1 cellular context compared by ENCODE assay signal in the genomic region with DNA sequence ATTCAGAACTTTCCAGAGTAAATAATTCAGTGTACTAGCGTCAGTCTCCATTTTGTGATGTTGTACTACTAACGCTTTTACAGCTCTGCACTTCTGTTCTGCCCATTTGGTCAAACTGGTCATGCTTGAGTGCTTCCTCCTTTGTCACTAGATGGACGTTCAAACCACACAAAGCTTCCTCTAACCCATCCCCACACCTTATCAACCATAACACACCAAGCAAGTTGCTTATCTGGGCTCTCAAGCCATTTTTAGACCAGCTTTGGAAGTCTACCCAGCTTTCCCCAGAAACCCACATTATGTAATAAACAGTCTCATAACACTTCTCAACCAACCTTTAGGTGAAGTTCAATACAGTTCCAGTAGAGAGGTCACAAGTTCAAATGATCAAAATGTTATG.
TF ChIP-seq lines count a peak whose summit lies in the region.

No MANE protein-coding gene starts in this region.

TF ChIP-seq in K562, 482 proteins besides CTCF, POLR2A, EP300 and RAD21 (continued from another document and continues in another):
- TF ChIP-seq, protein P1, sequence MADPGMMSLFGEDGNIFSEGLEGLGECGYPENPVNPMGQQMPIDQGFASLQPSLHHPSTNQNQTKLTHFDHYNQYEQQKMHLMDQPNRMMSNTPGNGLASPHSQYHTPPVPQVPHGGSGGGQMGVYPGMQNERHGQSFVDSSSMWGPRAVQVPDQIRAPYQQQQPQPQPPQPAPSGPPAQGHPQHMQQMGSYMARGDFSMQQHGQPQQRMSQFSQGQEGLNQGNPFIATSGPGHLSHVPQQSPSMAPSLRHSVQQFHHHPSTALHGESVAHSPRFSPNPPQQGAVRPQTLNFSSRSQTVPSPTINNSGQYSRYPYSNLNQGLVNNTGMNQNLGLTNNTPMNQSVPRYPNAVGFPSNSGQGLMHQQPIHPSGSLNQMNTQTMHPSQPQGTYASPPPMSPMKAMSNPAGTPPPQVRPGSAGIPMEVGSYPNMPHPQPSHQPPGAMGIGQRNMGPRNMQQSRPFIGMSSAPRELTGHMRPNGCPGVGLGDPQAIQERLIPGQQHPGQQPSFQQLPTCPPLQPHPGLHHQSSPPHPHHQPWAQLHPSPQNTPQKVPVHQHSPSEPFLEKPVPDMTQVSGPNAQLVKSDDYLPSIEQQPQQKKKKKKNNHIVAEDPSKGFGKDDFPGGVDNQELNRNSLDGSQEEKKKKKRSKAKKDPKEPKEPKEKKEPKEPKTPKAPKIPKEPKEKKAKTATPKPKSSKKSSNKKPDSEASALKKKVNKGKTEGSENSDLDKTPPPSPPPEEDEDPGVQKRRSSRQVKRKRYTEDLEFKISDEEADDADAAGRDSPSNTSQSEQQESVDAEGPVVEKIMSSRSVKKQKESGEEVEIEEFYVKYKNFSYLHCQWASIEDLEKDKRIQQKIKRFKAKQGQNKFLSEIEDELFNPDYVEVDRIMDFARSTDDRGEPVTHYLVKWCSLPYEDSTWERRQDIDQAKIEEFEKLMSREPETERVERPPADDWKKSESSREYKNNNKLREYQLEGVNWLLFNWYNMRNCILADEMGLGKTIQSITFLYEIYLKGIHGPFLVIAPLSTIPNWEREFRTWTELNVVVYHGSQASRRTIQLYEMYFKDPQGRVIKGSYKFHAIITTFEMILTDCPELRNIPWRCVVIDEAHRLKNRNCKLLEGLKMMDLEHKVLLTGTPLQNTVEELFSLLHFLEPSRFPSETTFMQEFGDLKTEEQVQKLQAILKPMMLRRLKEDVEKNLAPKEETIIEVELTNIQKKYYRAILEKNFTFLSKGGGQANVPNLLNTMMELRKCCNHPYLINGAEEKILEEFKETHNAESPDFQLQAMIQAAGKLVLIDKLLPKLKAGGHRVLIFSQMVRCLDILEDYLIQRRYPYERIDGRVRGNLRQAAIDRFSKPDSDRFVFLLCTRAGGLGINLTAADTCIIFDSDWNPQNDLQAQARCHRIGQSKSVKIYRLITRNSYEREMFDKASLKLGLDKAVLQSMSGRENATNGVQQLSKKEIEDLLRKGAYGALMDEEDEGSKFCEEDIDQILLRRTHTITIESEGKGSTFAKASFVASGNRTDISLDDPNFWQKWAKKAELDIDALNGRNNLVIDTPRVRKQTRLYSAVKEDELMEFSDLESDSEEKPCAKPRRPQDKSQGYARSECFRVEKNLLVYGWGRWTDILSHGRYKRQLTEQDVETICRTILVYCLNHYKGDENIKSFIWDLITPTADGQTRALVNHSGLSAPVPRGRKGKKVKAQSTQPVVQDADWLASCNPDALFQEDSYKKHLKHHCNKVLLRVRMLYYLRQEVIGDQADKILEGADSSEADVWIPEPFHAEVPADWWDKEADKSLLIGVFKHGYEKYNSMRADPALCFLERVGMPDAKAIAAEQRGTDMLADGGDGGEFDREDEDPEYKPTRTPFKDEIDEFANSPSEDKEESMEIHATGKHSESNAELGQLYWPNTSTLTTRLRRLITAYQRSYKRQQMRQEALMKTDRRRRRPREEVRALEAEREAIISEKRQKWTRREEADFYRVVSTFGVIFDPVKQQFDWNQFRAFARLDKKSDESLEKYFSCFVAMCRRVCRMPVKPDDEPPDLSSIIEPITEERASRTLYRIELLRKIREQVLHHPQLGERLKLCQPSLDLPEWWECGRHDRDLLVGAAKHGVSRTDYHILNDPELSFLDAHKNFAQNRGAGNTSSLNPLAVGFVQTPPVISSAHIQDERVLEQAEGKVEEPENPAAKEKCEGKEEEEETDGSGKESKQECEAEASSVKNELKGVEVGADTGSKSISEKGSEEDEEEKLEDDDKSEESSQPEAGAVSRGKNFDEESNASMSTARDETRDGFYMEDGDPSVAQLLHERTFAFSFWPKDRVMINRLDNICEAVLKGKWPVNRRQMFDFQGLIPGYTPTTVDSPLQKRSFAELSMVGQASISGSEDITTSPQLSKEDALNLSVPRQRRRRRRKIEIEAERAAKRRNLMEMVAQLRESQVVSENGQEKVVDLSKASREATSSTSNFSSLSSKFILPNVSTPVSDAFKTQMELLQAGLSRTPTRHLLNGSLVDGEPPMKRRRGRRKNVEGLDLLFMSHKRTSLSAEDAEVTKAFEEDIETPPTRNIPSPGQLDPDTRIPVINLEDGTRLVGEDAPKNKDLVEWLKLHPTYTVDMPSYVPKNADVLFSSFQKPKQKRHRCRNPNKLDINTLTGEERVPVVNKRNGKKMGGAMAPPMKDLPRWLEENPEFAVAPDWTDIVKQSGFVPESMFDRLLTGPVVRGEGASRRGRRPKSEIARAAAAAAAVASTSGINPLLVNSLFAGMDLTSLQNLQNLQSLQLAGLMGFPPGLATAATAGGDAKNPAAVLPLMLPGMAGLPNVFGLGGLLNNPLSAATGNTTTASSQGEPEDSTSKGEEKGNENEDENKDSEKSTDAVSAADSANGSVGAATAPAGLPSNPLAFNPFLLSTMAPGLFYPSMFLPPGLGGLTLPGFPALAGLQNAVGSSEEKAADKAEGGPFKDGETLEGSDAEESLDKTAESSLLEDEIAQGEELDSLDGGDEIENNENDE (IDR thresholded peaks at IDR 0.05; ENCODE audit: low read depth, low read length) = no peak
- TF ChIP-seq ZNF707 (CRISPR knock-in tag; conservative IDR thresholded peaks at IDR 0.05) = no peak
- no peak for TF ChIP-seq SAP30 (IDR thresholded peaks at IDR 0.05; ENCODE audit: borderline replicate concordance, insufficient read depth, low read depth, low read length, poor library complexity, severe bottlenecking)
- no peak for TF ChIP-seq ZNF354B (CRISPR knock-in tag; IDR thresholded peaks at IDR 0.05)
- no peak for TF ChIP-seq TEAD1 (CRISPR knock-in tag; IDR thresholded peaks at IDR 0.05)
- TF ChIP-seq CBFA2T2 (conservative IDR thresholded peaks at IDR 0.05) = peak; percentile 96
- TF ChIP-seq MCM7 (IDR thresholded peaks at IDR 0.05) = no peak
- peak; percentile 97 for TF ChIP-seq MTA2 (IDR thresholded peaks at IDR 0.05; ENCODE audit: low read depth)
- TF ChIP-seq, protein P2, sequence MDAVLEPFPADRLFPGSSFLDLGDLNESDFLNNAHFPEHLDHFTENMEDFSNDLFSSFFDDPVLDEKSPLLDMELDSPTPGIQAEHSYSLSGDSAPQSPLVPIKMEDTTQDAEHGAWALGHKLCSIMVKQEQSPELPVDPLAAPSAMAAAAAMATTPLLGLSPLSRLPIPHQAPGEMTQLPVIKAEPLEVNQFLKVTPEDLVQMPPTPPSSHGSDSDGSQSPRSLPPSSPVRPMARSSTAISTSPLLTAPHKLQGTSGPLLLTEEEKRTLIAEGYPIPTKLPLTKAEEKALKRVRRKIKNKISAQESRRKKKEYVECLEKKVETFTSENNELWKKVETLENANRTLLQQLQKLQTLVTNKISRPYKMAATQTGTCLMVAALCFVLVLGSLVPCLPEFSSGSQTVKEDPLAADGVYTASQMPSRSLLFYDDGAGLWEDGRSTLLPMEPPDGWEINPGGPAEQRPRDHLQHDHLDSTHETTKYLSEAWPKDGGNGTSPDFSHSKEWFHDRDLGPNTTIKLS (IDR thresholded peaks at IDR 0.05; ENCODE audit: borderline replicate concordance, low read depth) = no peak
- TF ChIP-seq PHB (CRISPR knock-in tag; IDR thresholded peaks at IDR 0.05) = no peak
- no peak for TF ChIP-seq ZNF696 (CRISPR knock-in tag; conservative IDR thresholded peaks at IDR 0.05)
- TF ChIP-seq, protein P3, sequence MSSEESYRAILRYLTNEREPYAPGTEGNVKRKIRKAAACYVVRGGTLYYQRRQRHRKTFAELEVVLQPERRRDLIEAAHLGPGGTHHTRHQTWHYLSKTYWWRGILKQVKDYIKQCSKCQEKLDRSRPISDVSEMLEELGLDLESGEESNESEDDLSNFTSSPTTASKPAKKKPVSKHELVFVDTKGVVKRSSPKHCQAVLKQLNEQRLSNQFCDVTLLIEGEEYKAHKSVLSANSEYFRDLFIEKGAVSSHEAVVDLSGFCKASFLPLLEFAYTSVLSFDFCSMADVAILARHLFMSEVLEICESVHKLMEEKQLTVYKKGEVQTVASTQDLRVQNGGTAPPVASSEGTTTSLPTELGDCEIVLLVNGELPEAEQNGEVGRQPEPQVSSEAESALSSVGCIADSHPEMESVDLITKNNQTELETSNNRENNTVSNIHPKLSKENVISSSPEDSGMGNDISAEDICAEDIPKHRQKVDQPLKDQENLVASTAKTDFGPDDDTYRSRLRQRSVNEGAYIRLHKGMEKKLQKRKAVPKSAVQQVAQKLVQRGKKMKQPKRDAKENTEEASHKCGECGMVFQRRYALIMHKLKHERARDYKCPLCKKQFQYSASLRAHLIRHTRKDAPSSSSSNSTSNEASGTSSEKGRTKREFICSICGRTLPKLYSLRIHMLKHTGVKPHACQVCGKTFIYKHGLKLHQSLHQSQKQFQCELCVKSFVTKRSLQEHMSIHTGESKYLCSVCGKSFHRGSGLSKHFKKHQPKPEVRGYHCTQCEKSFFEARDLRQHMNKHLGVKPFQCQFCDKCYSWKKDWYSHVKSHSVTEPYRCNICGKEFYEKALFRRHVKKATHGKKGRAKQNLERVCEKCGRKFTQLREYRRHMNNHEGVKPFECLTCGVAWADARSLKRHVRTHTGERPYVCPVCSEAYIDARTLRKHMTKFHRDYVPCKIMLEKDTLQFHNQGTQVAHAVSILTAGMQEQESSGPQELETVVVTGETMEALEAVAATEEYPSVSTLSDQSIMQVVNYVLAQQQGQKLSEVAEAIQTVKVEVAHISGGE (CRISPR knock-in tag; IDR thresholded peaks at IDR 0.05) = 0 out of 6 replicates have a peak, but pooled peaks of 1 of the 3 experiments have one; percentile 28
- TF ChIP-seq, protein P4, sequence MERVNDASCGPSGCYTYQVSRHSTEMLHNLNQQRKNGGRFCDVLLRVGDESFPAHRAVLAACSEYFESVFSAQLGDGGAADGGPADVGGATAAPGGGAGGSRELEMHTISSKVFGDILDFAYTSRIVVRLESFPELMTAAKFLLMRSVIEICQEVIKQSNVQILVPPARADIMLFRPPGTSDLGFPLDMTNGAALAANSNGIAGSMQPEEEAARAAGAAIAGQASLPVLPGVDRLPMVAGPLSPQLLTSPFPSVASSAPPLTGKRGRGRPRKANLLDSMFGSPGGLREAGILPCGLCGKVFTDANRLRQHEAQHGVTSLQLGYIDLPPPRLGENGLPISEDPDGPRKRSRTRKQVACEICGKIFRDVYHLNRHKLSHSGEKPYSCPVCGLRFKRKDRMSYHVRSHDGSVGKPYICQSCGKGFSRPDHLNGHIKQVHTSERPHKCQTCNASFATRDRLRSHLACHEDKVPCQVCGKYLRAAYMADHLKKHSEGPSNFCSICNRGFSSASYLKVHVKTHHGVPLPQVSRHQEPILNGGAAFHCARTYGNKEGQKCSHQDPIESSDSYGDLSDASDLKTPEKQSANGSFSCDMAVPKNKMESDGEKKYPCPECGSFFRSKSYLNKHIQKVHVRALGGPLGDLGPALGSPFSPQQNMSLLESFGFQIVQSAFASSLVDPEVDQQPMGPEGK (CRISPR knock-in tag; IDR thresholded peaks at IDR 0.05; ENCODE audit: borderline replicate concordance) = no peak
- no peak for TF ChIP-seq TCFL5 (CRISPR knock-in tag; conservative IDR thresholded peaks at IDR 0.05)
- TF ChIP-seq PHTF2 (CRISPR knock-in tag; IDR thresholded peaks at IDR 0.05) = no peak
- TF ChIP-seq, protein P5, sequence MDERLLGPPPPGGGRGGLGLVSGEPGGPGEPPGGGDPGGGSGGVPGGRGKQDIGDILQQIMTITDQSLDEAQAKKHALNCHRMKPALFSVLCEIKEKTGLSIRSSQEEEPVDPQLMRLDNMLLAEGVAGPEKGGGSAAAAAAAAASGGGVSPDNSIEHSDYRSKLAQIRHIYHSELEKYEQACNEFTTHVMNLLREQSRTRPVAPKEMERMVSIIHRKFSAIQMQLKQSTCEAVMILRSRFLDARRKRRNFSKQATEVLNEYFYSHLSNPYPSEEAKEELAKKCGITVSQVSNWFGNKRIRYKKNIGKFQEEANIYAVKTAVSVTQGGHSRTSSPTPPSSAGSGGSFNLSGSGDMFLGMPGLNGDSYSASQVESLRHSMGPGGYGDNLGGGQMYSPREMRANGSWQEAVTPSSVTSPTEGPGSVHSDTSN (CRISPR knock-in tag; IDR thresholded peaks at IDR 0.05; ENCODE audit: low read depth) = no peak
- TF ChIP-seq, protein P5 (tag; conservative IDR thresholded peaks at IDR 0.05; ENCODE audit: low read depth) = no peak
- TF ChIP-seq YY1 (IDR thresholded peaks at IDR 0.05; ENCODE audit: borderline replicate concordance in 1 of 3, control insufficient read depth in 1 of 3, extremely low read depth in 1 of 3, insufficient read depth in 3 of 3, insufficient read length in 1 of 3, insufficient replicate concordance in 2 of 3, low read depth in 1 of 3, low read length in 2 of 3) = peak in 1 of 3 experiments; percentile 63
- TF ChIP-seq HNRNPUL1 (IDR thresholded peaks at IDR 0.05; ENCODE audit: low read length) = no peak
- TF ChIP-seq ARID1B (IDR thresholded peaks at IDR 0.05) = peak; percentile 99
- TF ChIP-seq FOSL1 (tag; conservative IDR thresholded peaks at IDR 0.05) = peak; percentile 70
- TF ChIP-seq, protein P6, sequence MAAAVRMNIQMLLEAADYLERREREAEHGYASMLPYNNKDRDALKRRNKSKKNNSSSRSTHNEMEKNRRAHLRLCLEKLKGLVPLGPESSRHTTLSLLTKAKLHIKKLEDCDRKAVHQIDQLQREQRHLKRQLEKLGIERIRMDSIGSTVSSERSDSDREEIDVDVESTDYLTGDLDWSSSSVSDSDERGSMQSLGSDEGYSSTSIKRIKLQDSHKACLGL (CRISPR knock-in tag; IDR thresholded peaks at IDR 0.05; ENCODE audit: borderline replicate concordance, poor library complexity, severe bottlenecking) = no peak
- peak; percentile 63 for TF ChIP-seq ETV1 (tag; conservative IDR thresholded peaks at IDR 0.05; ENCODE audit: low read depth)
- TF ChIP-seq, protein P7, sequence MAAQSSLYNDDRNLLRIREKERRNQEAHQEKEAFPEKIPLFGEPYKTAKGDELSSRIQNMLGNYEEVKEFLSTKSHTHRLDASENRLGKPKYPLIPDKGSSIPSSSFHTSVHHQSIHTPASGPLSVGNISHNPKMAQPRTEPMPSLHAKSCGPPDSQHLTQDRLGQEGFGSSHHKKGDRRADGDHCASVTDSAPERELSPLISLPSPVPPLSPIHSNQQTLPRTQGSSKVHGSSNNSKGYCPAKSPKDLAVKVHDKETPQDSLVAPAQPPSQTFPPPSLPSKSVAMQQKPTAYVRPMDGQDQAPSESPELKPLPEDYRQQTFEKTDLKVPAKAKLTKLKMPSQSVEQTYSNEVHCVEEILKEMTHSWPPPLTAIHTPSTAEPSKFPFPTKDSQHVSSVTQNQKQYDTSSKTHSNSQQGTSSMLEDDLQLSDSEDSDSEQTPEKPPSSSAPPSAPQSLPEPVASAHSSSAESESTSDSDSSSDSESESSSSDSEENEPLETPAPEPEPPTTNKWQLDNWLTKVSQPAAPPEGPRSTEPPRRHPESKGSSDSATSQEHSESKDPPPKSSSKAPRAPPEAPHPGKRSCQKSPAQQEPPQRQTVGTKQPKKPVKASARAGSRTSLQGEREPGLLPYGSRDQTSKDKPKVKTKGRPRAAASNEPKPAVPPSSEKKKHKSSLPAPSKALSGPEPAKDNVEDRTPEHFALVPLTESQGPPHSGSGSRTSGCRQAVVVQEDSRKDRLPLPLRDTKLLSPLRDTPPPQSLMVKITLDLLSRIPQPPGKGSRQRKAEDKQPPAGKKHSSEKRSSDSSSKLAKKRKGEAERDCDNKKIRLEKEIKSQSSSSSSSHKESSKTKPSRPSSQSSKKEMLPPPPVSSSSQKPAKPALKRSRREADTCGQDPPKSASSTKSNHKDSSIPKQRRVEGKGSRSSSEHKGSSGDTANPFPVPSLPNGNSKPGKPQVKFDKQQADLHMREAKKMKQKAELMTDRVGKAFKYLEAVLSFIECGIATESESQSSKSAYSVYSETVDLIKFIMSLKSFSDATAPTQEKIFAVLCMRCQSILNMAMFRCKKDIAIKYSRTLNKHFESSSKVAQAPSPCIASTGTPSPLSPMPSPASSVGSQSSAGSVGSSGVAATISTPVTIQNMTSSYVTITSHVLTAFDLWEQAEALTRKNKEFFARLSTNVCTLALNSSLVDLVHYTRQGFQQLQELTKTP (IDR thresholded peaks at IDR 0.05; ENCODE audit: low read depth in 1 of 2, partially characterized antibody in 2 of 2) = peak in 1 of 2 experiments; percentile 71
